ENCODE assay signal across 13 cellular contexts in genomic region chr4:102616661-102617060, GRCh38.
DNase-seq lines count a peak whose midpoint lies in the region; ATAC-seq, FAIRE-seq and TF ChIP-seq lines count a peak whose summit lies in the region.
"Had no signal": no experiment of that assay in that cellular context is flagged by ENCODE, and none has a peak within 500 bp of the region (broad histone marks: within the 10 kb centered on the region; RNA-seq: fewer than 3 reads in every experiment).

No MANE protein-coding gene starts in this region.

- WGBS in H1 (ENCODE audit: extremely low coverage in 1 of 2, insufficient coverage in 1 of 2, insufficient read length in 1 of 2, insufficient replicate concordance in 2 of 2, low coverage in 1 of 2, low lambda C conversion rate in 2 of 2, missing lambda C conversion rate in 1 of 2), 2 experiments: 56% methylated on average over 8 of the region's 8 CpGs; no CpG with 5 or more reads in 1 of the 2 experiments

- no peak for DNase-seq in CD8-positive, alpha-beta T cell
- DNase-seq in GM12892 (ENCODE audit: insufficient read length): no peak
- peak; percentile 82 to 86 for DNase-seq in SJCRH30
- DNase-seq in H1 (ENCODE audit: low read depth in 1 of 2, low spot score in 2 of 2): no peak
- DNase-seq in NCI-H1048 (lab: John Stamatoyannopoulos, UW): no peak
- no peak for DNase-seq in coronary artery (ENCODE audit: low spot score)
- no peak for DNase-seq in NCI-H345 treated with DMSO at 0.1 percent for 48 hours (lab: John Stamatoyannopoulos, UW; ENCODE audit: unreplicated experiment)
- DNase-seq: Caco-2, hippocampal formation, NCI-H446 treated with DMSO at 0.1 percent for 48 hours, right cardiac atrium had no signal

- H4K20me1 ChIP-seq in H1 (replicated peaks in 1 of 2; ENCODE audit: control insufficient read depth in 1 of 2, insufficient read depth in 2 of 2, low read length in 2 of 2): no peaks in the 10 kb centered on the region

- peaks cover 17% of the 10 kb centered on the region for H3K36me3 ChIP-seq in CD8-positive, alpha-beta T cell (ENCODE audit: insufficient read depth, low read length)
- H3K36me3 ChIP-seq in SJCRH30: peaks cover 29% of the 10 kb centered on the region
- H3K36me3 ChIP-seq in H1 (ENCODE audit: control insufficient read depth in 2 of 4, insufficient read depth in 4 of 4, low read length in 3 of 4): no peaks in the 10 kb centered on the region

- H3K23ac ChIP-seq in H1 (ENCODE audit: insufficient read length): no peak overlapping the region

- no peak overlapping the region; the same call in 1 of the 2 replicates for H3K18ac ChIP-seq in H1 (ENCODE audit: extremely low read depth, low read length)

- TF ChIP-seq POLR2A in GM12892 (IDR thresholded peaks at IDR 0.05; ENCODE audit: low read depth, low read length): no peak
- no peak for TF ChIP-seq POLR2A in H1 (IDR thresholded peaks at IDR 0.05; ENCODE audit: control extremely low read depth in 1 of 2, low read depth in 2 of 2, low read length in 2 of 2)

- peaks cover 69% of the 10 kb centered on the region for H3K4me1 Mint-ChIP-seq in CD8-positive, alpha-beta T cell (ENCODE audit: low read depth)

- H3K56ac ChIP-seq in H1 (replicated peaks; ENCODE audit: insufficient read length, low read depth, low read length): no peak overlapping the region

- no peak overlapping the region for H3K4ac ChIP-seq in H1 (replicated peaks; ENCODE audit: insufficient read length, low read depth, low read length)

- TF ChIP-seq CTCF in CD8-positive, alpha-beta T cell (IDR thresholded peaks at IDR 0.05): no peak
- TF ChIP-seq CTCF in H1 (IDR thresholded peaks at IDR 0.05; ENCODE audit: control extremely low read depth in 1 of 3, insufficient read depth in 1 of 3, low read depth in 1 of 3, low read length in 3 of 3) (no peak), coronary artery (IDR thresholded peaks at IDR 0.05) (no peak)

- no peak overlapping the region for H4K91ac ChIP-seq in H1 (replicated peaks; ENCODE audit: insufficient read length, low read length)

- no peaks in the 10 kb centered on the region for H3K27me3 ChIP-seq in CD8-positive, alpha-beta T cell (ENCODE audit: insufficient read depth, low read length)
- H3K27me3 ChIP-seq in SJCRH30 (no peaks in the 10 kb centered on the region), H1 (replicated peaks in 1 of 4; ENCODE audit: control insufficient read depth in 3 of 4, extremely low read depth in 1 of 4, insufficient read depth in 3 of 4, low read length in 3 of 4) (no peaks in the 10 kb centered on the region)

- H3K9me3 ChIP-seq in CD8-positive, alpha-beta T cell (ENCODE audit: low read length): no peaks in the 10 kb centered on the region
- no peaks in the 10 kb centered on the region for H3K9me3 ChIP-seq in SJCRH30 (replicated peaks)
- H3K9me3 ChIP-seq in H1 (ENCODE audit: insufficient read depth in 2 of 2, low read depth in 1 of 2, low read length in 1 of 2): no peaks in the 10 kb centered on the region
- H3K9me3 ChIP-seq: Caco-2 had no signal

- no peaks in the 10 kb centered on the region for H3K79me1 ChIP-seq in H1 (ENCODE audit: low read depth, low read length)

- POLR2A ChIA-PET in CD8-positive, alpha-beta T cell (lab: Charles Lee): interaction anchor here (0.6 to 0.7 kb wide), 2 partner anchors 14 to 207 kb away, joined by 3 read pairs; no protein-coding TSS in a partner anchor
- POLR2A ChIA-PET in H1 (lab: Charles Lee; ENCODE audit: partially characterized antibody): interaction anchor here (0.9 kb wide), 1 partner anchor 175 kb away, joined by 3 read pairs; no protein-coding TSS in a partner anchor

- H3K4me3 ChIP-seq in CD8-positive, alpha-beta T cell (ENCODE audit: low read depth, low read length): no peak overlapping the region
- H3K4me3 ChIP-seq in SJCRH30: no peak overlapping the region
- no peak overlapping the region for H3K4me3 ChIP-seq in H1 (ENCODE audit: extremely low read depth in 1 of 4, insufficient read depth in 2 of 4, low read depth in 3 of 4, low read length in 4 of 4)
- H3K4me3 ChIP-seq in coronary artery: no peak overlapping the region
- H3K4me3 ChIP-seq: SK-N-MC had no signal

- H3K9ac ChIP-seq in H1 (replicated peaks in 1 of 4; ENCODE audit: extremely low read depth in 1 of 4, low read depth in 3 of 4, low read length in 3 of 4): no peak overlapping the region

- H3K27me3 Mint-ChIP-seq in CD8-positive, alpha-beta T cell (ENCODE audit: low read depth): no peaks in the 10 kb centered on the region

- CTCF ChIA-PET in CD8-positive, alpha-beta T cell (lab: Charles Lee): interaction anchor here (1.1 to 1.2 kb wide), 3 partner anchors 8 to 430 kb away, joined by 3 to 5 read pairs (median 5); no protein-coding TSS in a partner anchor
- CTCF ChIA-PET in H1 (lab: Charles Lee; ENCODE audit: partially characterized antibody): interaction anchor here (0.6 to 1.3 kb wide), 5 partner anchors 11 to 395 kb away, joined by 3 to 6 read pairs (median 3); no protein-coding TSS in a partner anchor

- no peaks in the 10 kb centered on the region for H3K23me2 ChIP-seq in H1 (ENCODE audit: low read depth, low read length)

- no peak overlapping the region for H3K14ac ChIP-seq in H1 (ENCODE audit: insufficient read length)

- H2BK20ac ChIP-seq in H1 (ENCODE audit: low read length): no peak overlapping the region

- no peak overlapping the region for H2AK5ac ChIP-seq in H1 (ENCODE audit: low read depth, low read length)

- peak overlapping the region; percentile 75 for H3K27ac Mint-ChIP-seq in CD8-positive, alpha-beta T cell

- no peaks in the 10 kb centered on the region for H3K9me3 Mint-ChIP-seq in CD8-positive, alpha-beta T cell

- 0 out of 4 replicates have a peak overlapping the region, but pooled peaks have one; percentile 4 to 36 for H3K4me2 ChIP-seq in H1 (ENCODE audit: insufficient read depth in 1 of 2, low read depth in 2 of 2, low read length in 2 of 2)

- no peaks in the 10 kb centered on the region for H3K79me2 ChIP-seq in H1 (ENCODE audit: control insufficient read depth in 1 of 2, insufficient read depth in 2 of 2, low read length in 2 of 2)

- no peak for ATAC-seq in CD8-positive, alpha-beta T cell
- ATAC-seq in GM21447 (IDR thresholded peaks at IDR 0.05; ENCODE audit: unreplicated experiment): no peak
- ATAC-seq: right cardiac atrium had no signal

- H2BK12ac ChIP-seq in H1 (ENCODE audit: low read depth, low read length): 0 out of 2 replicates have a peak overlapping the region, but pooled peaks have one; percentile 71

- no peak overlapping the region for H4K5ac ChIP-seq in H1 (ENCODE audit: insufficient read length, low read depth, low read length)

- no peak overlapping the region for H4K8ac ChIP-seq in H1 (ENCODE audit: extremely low read depth, insufficient read depth, low read length)

- peak; percentile 53 for FAIRE-seq in GM12892 (lab: Jason Lieb, UNC)
- FAIRE-seq in H1 (lab: Jason Lieb, UNC): no peak

- H3K36me3 Mint-ChIP-seq in CD8-positive, alpha-beta T cell: peaks cover 55% of the 10 kb centered on the region

- H3K27ac ChIP-seq in CD8-positive, alpha-beta T cell (ENCODE audit: low read depth, low read length): no peak overlapping the region
- peak overlapping the region; percentile 37 for H3K27ac ChIP-seq in SJCRH30
- H3K27ac ChIP-seq in H1 (ENCODE audit: low read depth, low read length): peak overlapping the region; percentile 21; the same call in 1 of the 2 replicates
- no peak overlapping the region for H3K27ac ChIP-seq in coronary artery
- H3K27ac ChIP-seq: SK-N-MC had no signal

- 0 out of 4 replicates have a peak, but pooled peaks of 1 of the 2 experiments have one; percentile 1 for TF ChIP-seq RAD21 in H1 (IDR thresholded peaks at IDR 0.05 in 1 of 2, conservative IDR thresholded peaks at IDR 0.05 in 1 of 2; ENCODE audit: low read depth in 2 of 2, low read length in 2 of 2)

- H3K4me1 ChIP-seq in CD8-positive, alpha-beta T cell (ENCODE audit: insufficient read depth, low read length): peaks cover 56% of the 10 kb centered on the region
- H3K4me1 ChIP-seq in SJCRH30: peaks cover 29% of the 10 kb centered on the region
- H3K4me1 ChIP-seq in H1 (replicated peaks in 1 of 4; ENCODE audit: control insufficient read depth in 3 of 4, insufficient read depth in 4 of 4, low read length in 3 of 4): peaks cover 5 to 9% (median 6%) of the 10 kb centered on the region in 4 experiments

- no peak overlapping the region for H3K4me3 Mint-ChIP-seq in CD8-positive, alpha-beta T cell

- intact Hi-C loops in CD8-positive, alpha-beta T cell (cut with DNase I, micrococcal nuclease): no loop called here

- H2BK5ac ChIP-seq in H1 (ENCODE audit: low read depth, low read length): peak overlapping the region; percentile 2; the same call in 1 of the 2 replicates

- H2BK120ac ChIP-seq in H1 (replicated peaks; ENCODE audit: low read depth, low read length): no peak overlapping the region

- no peak overlapping the region for H2AFZ ChIP-seq in H1 (ENCODE audit: low read length)

- TF ChIP-seq EP300 in H1 (IDR thresholded peaks at IDR 0.05; ENCODE audit: borderline replicate concordance in 1 of 2, low read depth in 2 of 2, low read length in 2 of 2): peak in 1 of 2 experiments; percentile 54; a peak in 1 of 3 replicates

- H2BK15ac ChIP-seq in H1 (ENCODE audit: low read length): no peak overlapping the region

TF ChIP-seq in H1, 55 proteins besides CTCF, POLR2A, EP300 and RAD21:
- TF ChIP-seq MAFK (IDR thresholded peaks at IDR 0.05; ENCODE audit: low read depth, low read length) (no peak), SIN3A (conservative IDR thresholded peaks at IDR 0.05 in 1 of 2, IDR thresholded peaks at IDR 0.05 in 1 of 2; ENCODE audit: low read depth in 1 of 2, low read length in 2 of 2) (peak; percentile 93; a peak in 3 of 4 replicates), HDAC6 (IDR thresholded peaks at IDR 0.05; ENCODE audit: low read depth, low read length) (no peak), CBX8 (IDR thresholded peaks at IDR 0.05; ENCODE audit: borderline replicate concordance, low read depth, low read length) (no peak), TCF12 (IDR thresholded peaks at IDR 0.05; ENCODE audit: low read depth, low read length) (peak; percentile 95), TEAD4 (IDR thresholded peaks at IDR 0.05; ENCODE audit: low read depth, low read length) (peak; percentile 52; the same call in 1 of the 2 replicates), JUND (IDR thresholded peaks at IDR 0.05; ENCODE audit: low read length) (no peak), ASH2L (IDR thresholded peaks at IDR 0.05; ENCODE audit: low read length) (peak; percentile 31)

Comparison
In these comparisons a context has a peak if more than half of its experiments do, and no peak if none do; other contexts are left out.
1. DNase-seq: peak in SJCRH30 (2 of 2); none in CD8-positive, alpha-beta T cell (0 of 7), GM12892 (single experiment), H1 (0 of 2), NCI-H1048 (single experiment), coronary artery (single experiment) and NCI-H345 treated with DMSO at 0.1 percent for 48 hours (single experiment).
2. H3K27ac ChIP-seq: peak in SJCRH30 (single experiment) and H1 (single experiment); none in CD8-positive, alpha-beta T cell (single experiment) and coronary artery (0 of 2).